In the genomic region with DNA sequence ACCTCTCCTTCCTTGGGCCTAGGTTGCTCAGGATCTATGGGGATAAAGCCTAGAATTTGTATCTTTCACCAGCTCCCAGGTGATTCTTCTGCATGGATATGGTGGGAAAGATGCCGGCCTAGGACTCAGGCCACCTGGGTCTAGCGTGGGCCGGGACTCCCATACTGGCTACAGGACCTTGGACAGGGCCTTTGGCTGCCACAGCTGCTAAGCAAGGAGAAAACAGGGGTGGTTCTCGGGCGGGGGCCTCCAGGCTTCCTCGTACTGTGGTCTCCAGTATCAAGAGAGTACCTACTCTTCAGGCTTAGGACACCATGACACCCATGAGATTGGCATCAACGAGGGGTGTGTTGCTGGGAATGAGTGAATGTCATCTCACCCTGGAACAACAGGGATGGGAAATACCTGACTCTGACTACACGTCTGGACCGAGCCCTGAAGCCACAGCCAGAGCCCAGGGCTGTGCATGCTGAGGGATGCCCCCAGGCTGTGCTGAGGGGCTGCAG, we compare ENCODE assay signal across 14 cellular contexts.
DNase-seq lines count a peak whose midpoint lies in the region; ATAC-seq and TF ChIP-seq lines count a peak whose summit lies in the region.
"Had no signal": no experiment of that assay in that cellular context is flagged by ENCODE, and none has a peak within 500 bp of the region (broad histone marks: within the 10 kb centered on the region; RNA-seq: fewer than 3 reads in every experiment).

No MANE protein-coding gene starts in this region.

- no peaks in the 10 kb centered on the region for H3K9me3 ChIP-seq in esophagus muscularis mucosa
- H3K9me3 ChIP-seq: MG63 had no signal

- intact Hi-C loops in esophagus muscularis mucosa (cut with DNase I) (loop anchor here (10.0 kb wide), 1 partner anchor 524 kb away; no protein-coding TSS in a partner anchor), Calu3 (cut with micrococcal nuclease; ENCODE audit: unreplicated experiment) (loop anchor here (10.0 kb wide), 1 partner anchor 644 kb away; no protein-coding TSS in a partner anchor)

- no peak for TF ChIP-seq POLR2A in esophagus muscularis mucosa (IDR thresholded peaks at IDR 0.05; ENCODE audit: low read depth)

- H3K27me3 Mint-ChIP-seq in nephron progenitor cell (ENCODE audit: low read depth, poor library complexity) (peaks cover 10% of the 10 kb centered on the region), Calu3 (ENCODE audit: unreplicated experiment) (peaks cover 27% of the 10 kb centered on the region)
- no peaks in the 10 kb centered on the region for H3K27me3 Mint-ChIP-seq in effector memory CD8-positive, alpha-beta T cell
- H3K27me3 Mint-ChIP-seq: CD4-positive, CD25-positive, alpha-beta regulatory T cell had no signal

- H3K4me3 ChIP-seq in esophagus muscularis mucosa, result no peak overlapping the region
- H3K4me3 ChIP-seq: MG63 had no signal

- H3K9me3 Mint-ChIP-seq in nephron progenitor cell, result no peaks in the 10 kb centered on the region
- H3K9me3 Mint-ChIP-seq in effector memory CD8-positive, alpha-beta T cell, result peaks cover 0 to 4% of the 10 kb centered on the region in 2 donors
- H3K9me3 Mint-ChIP-seq in Calu3 (ENCODE audit: low read depth, unreplicated experiment), result peaks cover 2% of the 10 kb centered on the region

- H3K36me3 ChIP-seq in esophagus muscularis mucosa, result no peaks in the 10 kb centered on the region
- H3K36me3 ChIP-seq: MG63 had no signal

- H3K36me3 Mint-ChIP-seq in nephron progenitor cell (ENCODE audit: low read depth), result no peaks in the 10 kb centered on the region
- H3K36me3 Mint-ChIP-seq in effector memory CD8-positive, alpha-beta T cell (ENCODE audit: insufficient read depth), result peaks cover 3% of the 10 kb centered on the region
- H3K36me3 Mint-ChIP-seq in Calu3 (ENCODE audit: insufficient read depth, unreplicated experiment), result no peaks in the 10 kb centered on the region
- H3K36me3 Mint-ChIP-seq: CD4-positive, CD25-positive, alpha-beta regulatory T cell had no signal

- H3K4me3 Mint-ChIP-seq in nephron progenitor cell, result no peak overlapping the region
- no peak overlapping the region for H3K4me3 Mint-ChIP-seq in effector memory CD8-positive, alpha-beta T cell
- no peak overlapping the region for H3K4me3 Mint-ChIP-seq in Calu3 (ENCODE audit: low read depth, unreplicated experiment)
- H3K4me3 Mint-ChIP-seq: CD4-positive, CD25-positive, alpha-beta regulatory T cell had no signal

- H3K4me1 Mint-ChIP-seq in nephron progenitor cell (peaks cover 18% of the 10 kb centered on the region), Calu3 (ENCODE audit: low read depth, unreplicated experiment) (no peaks in the 10 kb centered on the region)
- peaks cover 0 to 4% of the 10 kb centered on the region in 2 donors for H3K4me1 Mint-ChIP-seq in effector memory CD8-positive, alpha-beta T cell (ENCODE audit: low read depth in 2 of 2)

- peak; percentile 27 for DNase-seq in AG08396 (ENCODE audit: low spot score)
- DNase-seq in esophagus muscularis mucosa (ENCODE audit: extremely low spot score), result peak; percentile 74
- DNase-seq in nephron progenitor cell, result peak; percentile 53
- no peak for DNase-seq in effector memory CD8-positive, alpha-beta T cell
- DNase-seq in NCI-H524 treated with DMSO at 0.1 percent for 48 hours (lab: John Stamatoyannopoulos, UW), result no peak
- no peak for DNase-seq in Calu3
- DNase-seq: CD4-positive, CD25-positive, alpha-beta regulatory T cell; DMS79 treated with DMSO at 0.1 percent for 48 hours; GDM1; MG63; NCI-H1930; NCI-H2171 treated with DMSO at 0.1 percent for 48 hours; SIG-M5 had no signal

- no peak overlapping the region for H3K27ac Mint-ChIP-seq in nephron progenitor cell
- no peak overlapping the region for H3K27ac Mint-ChIP-seq in effector memory CD8-positive, alpha-beta T cell
- H3K27ac Mint-ChIP-seq in Calu3 (ENCODE audit: unreplicated experiment), result no peak overlapping the region
- H3K27ac Mint-ChIP-seq: CD4-positive, CD25-positive, alpha-beta regulatory T cell had no signal

- no peak overlapping the region for H3K27ac ChIP-seq in esophagus muscularis mucosa (replicated peaks in 1 of 4)

- no peaks in the 10 kb centered on the region for H3K4me1 ChIP-seq in esophagus muscularis mucosa

- peaks cover 0 to 9% (median 0%) of the 10 kb centered on the region in 4 donors for H3K27me3 ChIP-seq in esophagus muscularis mucosa
- H3K27me3 ChIP-seq: MG63 had no signal

- WGBS in esophagus muscularis mucosa, result 44% methylated on average over 3 of the region's 9 CpGs

- TF ChIP-seq CTCF in esophagus muscularis mucosa (IDR thresholded peaks at IDR 0.05) (no peak), nephron progenitor cell (IDR thresholded peaks at IDR 0.05) (no peak), Calu3 (IDR thresholded peaks at IDR 0.05; ENCODE audit: unreplicated experiment) (no peak)

- no peak for TF ChIP-seq RAD21 in Ishikawa (IDR thresholded peaks at IDR 0.05; ENCODE audit: low read depth)

- CTCF ChIA-PET in Calu3 (lab: Charles Lee), result no interaction called here

- TF ChIP-seq EP300 in Ishikawa (IDR thresholded peaks at IDR 0.05; ENCODE audit: borderline replicate concordance) (no peak), esophagus muscularis mucosa (IDR thresholded peaks at IDR 0.05) (no peak)

- ATAC-seq in effector memory CD8-positive, alpha-beta T cell (replicated peaks), result no peak

- no TSS peak for BruUV-seq in Calu3 (replicated peaks; lab: Mats Ljungman, UMichigan)

TF ChIP-seq in Ishikawa, 13 proteins besides CTCF, POLR2A, EP300 and RAD21:
- TF ChIP-seq, protein P1, sequence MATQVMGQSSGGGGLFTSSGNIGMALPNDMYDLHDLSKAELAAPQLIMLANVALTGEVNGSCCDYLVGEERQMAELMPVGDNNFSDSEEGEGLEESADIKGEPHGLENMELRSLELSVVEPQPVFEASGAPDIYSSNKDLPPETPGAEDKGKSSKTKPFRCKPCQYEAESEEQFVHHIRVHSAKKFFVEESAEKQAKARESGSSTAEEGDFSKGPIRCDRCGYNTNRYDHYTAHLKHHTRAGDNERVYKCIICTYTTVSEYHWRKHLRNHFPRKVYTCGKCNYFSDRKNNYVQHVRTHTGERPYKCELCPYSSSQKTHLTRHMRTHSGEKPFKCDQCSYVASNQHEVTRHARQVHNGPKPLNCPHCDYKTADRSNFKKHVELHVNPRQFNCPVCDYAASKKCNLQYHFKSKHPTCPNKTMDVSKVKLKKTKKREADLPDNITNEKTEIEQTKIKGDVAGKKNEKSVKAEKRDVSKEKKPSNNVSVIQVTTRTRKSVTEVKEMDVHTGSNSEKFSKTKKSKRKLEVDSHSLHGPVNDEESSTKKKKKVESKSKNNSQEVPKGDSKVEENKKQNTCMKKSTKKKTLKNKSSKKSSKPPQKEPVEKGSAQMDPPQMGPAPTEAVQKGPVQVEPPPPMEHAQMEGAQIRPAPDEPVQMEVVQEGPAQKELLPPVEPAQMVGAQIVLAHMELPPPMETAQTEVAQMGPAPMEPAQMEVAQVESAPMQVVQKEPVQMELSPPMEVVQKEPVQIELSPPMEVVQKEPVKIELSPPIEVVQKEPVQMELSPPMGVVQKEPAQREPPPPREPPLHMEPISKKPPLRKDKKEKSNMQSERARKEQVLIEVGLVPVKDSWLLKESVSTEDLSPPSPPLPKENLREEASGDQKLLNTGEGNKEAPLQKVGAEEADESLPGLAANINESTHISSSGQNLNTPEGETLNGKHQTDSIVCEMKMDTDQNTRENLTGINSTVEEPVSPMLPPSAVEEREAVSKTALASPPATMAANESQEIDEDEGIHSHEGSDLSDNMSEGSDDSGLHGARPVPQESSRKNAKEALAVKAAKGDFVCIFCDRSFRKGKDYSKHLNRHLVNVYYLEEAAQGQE (IDR thresholded peaks at IDR 0.05; ENCODE audit: low read depth), result peak; percentile 80
- TF ChIP-seq TEAD4 (IDR thresholded peaks at IDR 0.05), result no peak

Comparison
In these comparisons a context has a peak if more than half of its experiments do, and no peak if none do; other contexts are left out.
1. DNase-seq: peak in AG08396 (single experiment), esophagus muscularis mucosa (single experiment) and nephron progenitor cell (single experiment); none in effector memory CD8-positive, alpha-beta T cell (0 of 3), NCI-H524 treated with DMSO at 0.1 percent for 48 hours (single experiment) and Calu3 (single experiment).